Comparison of ENCODE assay signal across 1 cellular context in the genomic region with DNA sequence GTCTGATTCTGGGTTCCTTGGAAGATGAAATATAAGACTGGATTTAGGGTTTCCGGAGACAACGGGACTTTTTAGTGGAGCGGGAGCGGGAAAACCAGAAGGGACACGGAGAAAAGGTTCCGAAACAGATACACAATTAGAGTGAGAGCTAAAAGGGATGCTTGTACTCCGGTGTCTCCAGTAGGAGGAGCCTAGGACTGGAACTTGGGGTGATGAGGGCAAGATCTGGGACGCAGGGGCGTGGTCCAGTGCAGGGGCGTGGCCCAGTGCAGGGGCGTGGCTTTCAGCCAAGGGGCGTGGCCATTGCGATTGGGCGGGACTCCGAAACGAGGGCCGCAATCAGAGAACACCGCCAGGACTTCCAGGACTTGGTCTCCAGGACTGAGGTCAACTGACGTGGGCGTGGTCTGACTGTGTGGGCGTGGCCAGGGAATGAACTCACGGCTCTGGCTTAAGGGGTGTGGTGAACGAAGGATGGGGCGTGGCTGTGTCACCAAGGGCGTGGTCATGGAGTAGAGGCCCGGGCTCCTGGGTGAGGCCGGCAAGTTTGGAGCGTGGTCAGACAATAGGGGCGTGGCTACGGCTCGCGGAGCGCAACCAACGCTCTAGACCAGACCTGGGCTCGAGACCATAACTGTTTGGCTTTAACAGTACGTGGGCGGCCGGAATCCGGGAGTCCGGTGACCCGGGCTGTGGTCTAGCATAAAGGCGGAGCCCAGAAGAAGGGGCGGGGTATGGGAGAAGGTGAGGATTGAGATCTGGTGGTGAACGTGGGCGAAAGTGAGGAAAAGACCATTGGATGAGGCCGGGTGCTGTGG.
TF ChIP-seq lines count a peak whose summit lies in the region.

Gene DKKL1 (plus strand): TSS at position 613 of the 818 bp plus-strand sequence. CDS start 122 bp downstream, at position 735.

TF ChIP-seq in K562, 482 proteins besides CTCF, POLR2A, EP300 and RAD21 (continued from another document and continues in another):
- no peak for TF ChIP-seq DEAF1 (CRISPR knock-in tag; IDR thresholded peaks at IDR 0.05)
- no peak for TF ChIP-seq ZNF436 (CRISPR knock-in tag; IDR thresholded peaks at IDR 0.05)
- TF ChIP-seq HOXB6 (CRISPR knock-in tag; IDR thresholded peaks at IDR 0.05; ENCODE audit: borderline replicate concordance): no peak
- peak; percentile 99 for TF ChIP-seq EGR1 (conservative IDR thresholded peaks at IDR 0.05)
- no peak for TF ChIP-seq ATF1 (CRISPR knock-in tag; IDR thresholded peaks at IDR 0.05)
- TF ChIP-seq ATF1 (tag; IDR thresholded peaks at IDR 0.05): peak; percentile 82
- no peak for TF ChIP-seq STAT5A (IDR thresholded peaks at IDR 0.05; ENCODE audit: borderline replicate concordance, low read length)
- TF ChIP-seq, protein P1, sequence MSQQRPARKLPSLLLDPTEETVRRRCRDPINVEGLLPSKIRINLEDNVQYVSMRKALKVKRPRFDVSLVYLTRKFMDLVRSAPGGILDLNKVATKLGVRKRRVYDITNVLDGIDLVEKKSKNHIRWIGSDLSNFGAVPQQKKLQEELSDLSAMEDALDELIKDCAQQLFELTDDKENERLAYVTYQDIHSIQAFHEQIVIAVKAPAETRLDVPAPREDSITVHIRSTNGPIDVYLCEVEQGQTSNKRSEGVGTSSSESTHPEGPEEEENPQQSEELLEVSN (IDR thresholded peaks at IDR 0.05; ENCODE audit: borderline replicate concordance in 1 of 2, extremely low read depth in 1 of 2, insufficient read depth in 1 of 2, insufficient read length in 1 of 2, low read depth in 1 of 2, low read length in 1 of 2, poor library complexity in 1 of 2, severe bottlenecking in 1 of 2): peak in 1 of 2 experiments; percentile 39
- TF ChIP-seq JUN (IDR thresholded peaks at IDR 0.05; ENCODE audit: borderline replicate concordance, low read depth, low read length): no peak
- no peak for TF ChIP-seq JUN (CRISPR knock-in tag; IDR thresholded peaks at IDR 0.05; ENCODE audit: borderline replicate concordance)
- no peak for TF ChIP-seq EHMT2 (IDR thresholded peaks at IDR 0.05)
- no peak for TF ChIP-seq ZFP1 (CRISPR knock-in tag; IDR thresholded peaks at IDR 0.05)
- no peak for TF ChIP-seq ZNF780A (CRISPR knock-in tag; IDR thresholded peaks at IDR 0.05)
- TF ChIP-seq ZBTB17 (CRISPR knock-in tag; IDR thresholded peaks at IDR 0.05): no peak
- TF ChIP-seq, protein P2, sequence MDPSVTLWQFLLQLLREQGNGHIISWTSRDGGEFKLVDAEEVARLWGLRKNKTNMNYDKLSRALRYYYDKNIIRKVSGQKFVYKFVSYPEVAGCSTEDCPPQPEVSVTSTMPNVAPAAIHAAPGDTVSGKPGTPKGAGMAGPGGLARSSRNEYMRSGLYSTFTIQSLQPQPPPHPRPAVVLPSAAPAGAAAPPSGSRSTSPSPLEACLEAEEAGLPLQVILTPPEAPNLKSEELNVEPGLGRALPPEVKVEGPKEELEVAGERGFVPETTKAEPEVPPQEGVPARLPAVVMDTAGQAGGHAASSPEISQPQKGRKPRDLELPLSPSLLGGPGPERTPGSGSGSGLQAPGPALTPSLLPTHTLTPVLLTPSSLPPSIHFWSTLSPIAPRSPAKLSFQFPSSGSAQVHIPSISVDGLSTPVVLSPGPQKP (CRISPR knock-in tag; IDR thresholded peaks at IDR 0.05): no peak
- TF ChIP-seq ZNF224 (CRISPR knock-in tag; IDR thresholded peaks at IDR 0.05): no peak
- no peak for TF ChIP-seq FOXA1 (IDR thresholded peaks at IDR 0.05; ENCODE audit: borderline replicate concordance)
- TF ChIP-seq ILF3 (IDR thresholded peaks at IDR 0.05; ENCODE audit: borderline replicate concordance): no peak
- TF ChIP-seq SETDB1 (IDR thresholded peaks at IDR 0.05; ENCODE audit: low read length): peak; percentile 83
- TF ChIP-seq, protein P3, sequence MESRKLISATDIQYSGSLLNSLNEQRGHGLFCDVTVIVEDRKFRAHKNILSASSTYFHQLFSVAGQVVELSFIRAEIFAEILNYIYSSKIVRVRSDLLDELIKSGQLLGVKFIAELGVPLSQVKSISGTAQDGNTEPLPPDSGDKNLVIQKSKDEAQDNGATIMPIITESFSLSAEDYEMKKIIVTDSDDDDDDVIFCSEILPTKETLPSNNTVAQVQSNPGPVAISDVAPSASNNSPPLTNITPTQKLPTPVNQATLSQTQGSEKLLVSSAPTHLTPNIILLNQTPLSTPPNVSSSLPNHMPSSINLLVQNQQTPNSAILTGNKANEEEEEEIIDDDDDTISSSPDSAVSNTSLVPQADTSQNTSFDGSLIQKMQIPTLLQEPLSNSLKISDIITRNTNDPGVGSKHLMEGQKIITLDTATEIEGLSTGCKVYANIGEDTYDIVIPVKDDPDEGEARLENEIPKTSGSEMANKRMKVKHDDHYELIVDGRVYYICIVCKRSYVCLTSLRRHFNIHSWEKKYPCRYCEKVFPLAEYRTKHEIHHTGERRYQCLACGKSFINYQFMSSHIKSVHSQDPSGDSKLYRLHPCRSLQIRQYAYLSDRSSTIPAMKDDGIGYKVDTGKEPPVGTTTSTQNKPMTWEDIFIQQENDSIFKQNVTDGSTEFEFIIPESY (CRISPR knock-in tag; IDR thresholded peaks at IDR 0.05): no peak
- TF ChIP-seq FOXO4 (CRISPR knock-in tag; IDR thresholded peaks at IDR 0.05): no peak
- TF ChIP-seq HIVEP1 (CRISPR knock-in tag; IDR thresholded peaks at IDR 0.05): no peak
- TF ChIP-seq MAFG (tag; conservative IDR thresholded peaks at IDR 0.05): no peak
- 0 out of 2 replicates have a peak, but pooled peaks have one; percentile 30 for TF ChIP-seq SMC3 (conservative IDR thresholded peaks at IDR 0.05; ENCODE audit: insufficient read depth, low read depth, low read length)
- no peak for TF ChIP-seq POU5F1 (IDR thresholded peaks at IDR 0.05; ENCODE audit: borderline replicate concordance, low read depth, low read length, partially characterized antibody)
- no peak for TF ChIP-seq KDM2B (CRISPR knock-in tag; IDR thresholded peaks at IDR 0.05)
- no peak for TF ChIP-seq ZNF644 (tag; IDR thresholded peaks at IDR 0.05; ENCODE audit: low read depth)
- TF ChIP-seq, protein P4, sequence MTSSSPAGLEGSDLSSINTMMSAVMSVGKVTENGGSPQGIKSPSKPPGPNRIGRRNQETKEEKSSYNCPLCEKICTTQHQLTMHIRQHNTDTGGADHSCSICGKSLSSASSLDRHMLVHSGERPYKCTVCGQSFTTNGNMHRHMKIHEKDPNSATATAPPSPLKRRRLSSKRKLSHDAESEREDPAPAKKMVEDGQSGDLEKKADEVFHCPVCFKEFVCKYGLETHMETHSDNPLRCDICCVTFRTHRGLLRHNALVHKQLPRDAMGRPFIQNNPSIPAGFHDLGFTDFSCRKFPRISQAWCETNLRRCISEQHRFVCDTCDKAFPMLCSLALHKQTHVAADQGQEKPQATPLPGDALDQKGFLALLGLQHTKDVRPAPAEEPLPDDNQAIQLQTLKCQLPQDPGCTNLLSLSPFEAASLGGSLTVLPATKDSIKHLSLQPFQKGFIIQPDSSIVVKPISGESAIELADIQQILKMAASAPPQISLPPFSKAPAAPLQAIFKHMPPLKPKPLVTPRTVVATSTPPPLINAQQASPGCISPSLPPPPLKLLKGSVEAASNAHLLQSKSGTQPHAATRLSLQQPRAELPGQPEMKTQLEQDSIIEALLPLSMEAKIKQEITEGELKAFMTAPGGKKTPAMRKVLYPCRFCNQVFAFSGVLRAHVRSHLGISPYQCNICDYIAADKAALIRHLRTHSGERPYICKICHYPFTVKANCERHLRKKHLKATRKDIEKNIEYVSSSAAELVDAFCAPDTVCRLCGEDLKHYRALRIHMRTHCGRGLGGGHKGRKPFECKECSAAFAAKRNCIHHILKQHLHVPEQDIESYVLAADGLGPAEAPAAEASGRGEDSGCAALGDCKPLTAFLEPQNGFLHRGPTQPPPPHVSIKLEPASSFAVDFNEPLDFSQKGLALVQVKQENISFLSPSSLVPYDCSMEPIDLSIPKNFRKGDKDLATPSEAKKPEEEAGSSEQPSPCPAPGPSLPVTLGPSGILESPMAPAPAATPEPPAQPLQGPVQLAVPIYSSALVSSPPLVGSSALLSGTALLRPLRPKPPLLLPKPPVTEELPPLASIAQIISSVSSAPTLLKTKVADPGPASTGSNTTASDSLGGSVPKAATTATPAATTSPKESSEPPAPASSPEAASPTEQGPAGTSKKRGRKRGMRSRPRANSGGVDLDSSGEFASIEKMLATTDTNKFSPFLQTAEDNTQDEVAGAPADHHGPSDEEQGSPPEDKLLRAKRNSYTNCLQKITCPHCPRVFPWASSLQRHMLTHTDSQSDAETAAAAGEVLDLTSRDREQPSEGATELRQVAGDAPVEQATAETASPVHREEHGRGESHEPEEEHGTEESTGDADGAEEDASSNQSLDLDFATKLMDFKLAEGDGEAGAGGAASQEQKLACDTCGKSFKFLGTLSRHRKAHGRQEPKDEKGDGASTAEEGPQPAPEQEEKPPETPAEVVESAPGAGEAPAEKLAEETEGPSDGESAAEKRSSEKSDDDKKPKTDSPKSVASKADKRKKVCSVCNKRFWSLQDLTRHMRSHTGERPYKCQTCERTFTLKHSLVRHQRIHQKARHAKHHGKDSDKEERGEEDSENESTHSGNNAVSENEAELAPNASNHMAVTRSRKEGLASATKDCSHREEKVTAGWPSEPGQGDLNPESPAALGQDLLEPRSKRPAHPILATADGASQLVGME (CRISPR knock-in tag; IDR thresholded peaks at IDR 0.05): no peak
- TF ChIP-seq ZSCAN32 (CRISPR knock-in tag; IDR thresholded peaks at IDR 0.05): no peak
- TF ChIP-seq, protein P5, sequence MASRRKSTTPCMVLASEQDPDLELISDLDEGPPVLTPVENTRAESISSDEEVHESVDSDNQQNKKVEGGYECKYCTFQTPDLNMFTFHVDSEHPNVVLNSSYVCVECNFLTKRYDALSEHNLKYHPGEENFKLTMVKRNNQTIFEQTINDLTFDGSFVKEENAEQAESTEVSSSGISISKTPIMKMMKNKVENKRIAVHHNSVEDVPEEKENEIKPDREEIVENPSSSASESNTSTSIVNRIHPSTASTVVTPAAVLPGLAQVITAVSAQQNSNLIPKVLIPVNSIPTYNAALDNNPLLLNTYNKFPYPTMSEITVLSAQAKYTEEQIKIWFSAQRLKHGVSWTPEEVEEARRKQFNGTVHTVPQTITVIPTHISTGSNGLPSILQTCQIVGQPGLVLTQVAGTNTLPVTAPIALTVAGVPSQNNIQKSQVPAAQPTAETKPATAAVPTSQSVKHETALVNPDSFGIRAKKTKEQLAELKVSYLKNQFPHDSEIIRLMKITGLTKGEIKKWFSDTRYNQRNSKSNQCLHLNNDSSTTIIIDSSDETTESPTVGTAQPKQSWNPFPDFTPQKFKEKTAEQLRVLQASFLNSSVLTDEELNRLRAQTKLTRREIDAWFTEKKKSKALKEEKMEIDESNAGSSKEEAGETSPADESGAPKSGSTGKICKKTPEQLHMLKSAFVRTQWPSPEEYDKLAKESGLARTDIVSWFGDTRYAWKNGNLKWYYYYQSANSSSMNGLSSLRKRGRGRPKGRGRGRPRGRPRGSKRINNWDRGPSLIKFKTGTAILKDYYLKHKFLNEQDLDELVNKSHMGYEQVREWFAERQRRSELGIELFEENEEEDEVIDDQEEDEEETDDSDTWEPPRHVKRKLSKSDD (conservative IDR thresholded peaks at IDR 0.05; ENCODE audit: low read length): no peak
- TF ChIP-seq, protein P6, sequence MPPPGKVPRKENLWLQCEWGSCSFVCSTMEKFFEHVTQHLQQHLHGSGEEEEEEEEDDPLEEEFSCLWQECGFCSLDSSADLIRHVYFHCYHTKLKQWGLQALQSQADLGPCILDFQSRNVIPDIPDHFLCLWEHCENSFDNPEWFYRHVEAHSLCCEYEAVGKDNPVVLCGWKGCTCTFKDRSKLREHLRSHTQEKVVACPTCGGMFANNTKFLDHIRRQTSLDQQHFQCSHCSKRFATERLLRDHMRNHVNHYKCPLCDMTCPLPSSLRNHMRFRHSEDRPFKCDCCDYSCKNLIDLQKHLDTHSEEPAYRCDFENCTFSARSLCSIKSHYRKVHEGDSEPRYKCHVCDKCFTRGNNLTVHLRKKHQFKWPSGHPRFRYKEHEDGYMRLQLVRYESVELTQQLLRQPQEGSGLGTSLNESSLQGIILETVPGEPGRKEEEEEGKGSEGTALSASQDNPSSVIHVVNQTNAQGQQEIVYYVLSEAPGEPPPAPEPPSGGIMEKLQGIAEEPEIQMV (tag; conservative IDR thresholded peaks at IDR 0.05; ENCODE audit: low read depth): no peak
- TF ChIP-seq ZKSCAN8 (CRISPR knock-in tag; IDR thresholded peaks at IDR 0.05): no peak
- TF ChIP-seq, protein P7, sequence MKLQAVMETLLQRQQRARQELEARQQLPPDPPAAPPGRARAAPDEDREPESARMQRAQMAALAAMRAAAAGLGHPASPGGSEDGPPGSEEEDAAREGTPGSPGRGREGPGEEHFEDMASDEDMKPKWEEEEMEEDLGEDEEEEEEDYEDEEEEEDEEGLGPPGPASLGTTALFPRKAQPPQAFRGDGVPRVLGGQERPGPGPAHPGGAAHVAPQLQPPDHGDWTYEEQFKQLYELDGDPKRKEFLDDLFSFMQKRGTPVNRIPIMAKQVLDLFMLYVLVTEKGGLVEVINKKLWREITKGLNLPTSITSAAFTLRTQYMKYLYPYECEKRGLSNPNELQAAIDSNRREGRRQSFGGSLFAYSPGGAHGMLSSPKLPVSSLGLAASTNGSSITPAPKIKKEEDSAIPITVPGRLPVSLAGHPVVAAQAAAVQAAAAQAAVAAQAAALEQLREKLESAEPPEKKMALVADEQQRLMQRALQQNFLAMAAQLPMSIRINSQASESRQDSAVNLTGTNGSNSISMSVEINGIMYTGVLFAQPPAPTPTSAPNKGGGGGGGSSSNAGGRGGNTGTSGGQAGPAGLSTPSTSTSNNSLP (IDR thresholded peaks at IDR 0.05; ENCODE audit: borderline replicate concordance, low read depth, low read length): no peak
- no peak for TF ChIP-seq NBN (IDR thresholded peaks at IDR 0.05; ENCODE audit: low read depth)
